In the genomic region with DNA sequence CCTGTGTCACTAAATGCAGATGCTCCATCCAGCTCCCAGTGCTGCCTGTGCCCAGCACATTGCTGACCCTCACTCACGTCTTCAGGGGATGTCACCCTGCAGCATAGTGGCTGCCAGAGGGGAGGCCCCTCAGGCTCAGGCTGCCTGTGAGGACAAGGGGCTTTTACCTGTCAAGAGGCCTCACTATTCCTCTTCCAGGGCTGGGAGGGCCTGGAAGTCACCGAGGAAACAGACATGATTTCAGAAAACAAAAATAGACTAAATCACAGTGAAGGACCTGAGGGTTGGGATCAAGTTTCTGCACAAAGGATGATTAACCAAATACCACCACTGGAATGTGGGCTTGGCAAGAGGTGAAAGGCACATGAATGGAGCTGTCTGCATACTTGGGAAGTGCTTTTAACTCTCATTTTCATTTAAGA, we compare ENCODE assay signal across 12 cellular contexts.
A peak's percentile ranks its signal among the peaks of the same experiment; 100 is the strongest.
DNase-seq lines count a peak whose midpoint lies in the region; ATAC-seq and TF ChIP-seq lines count a peak whose summit lies in the region.
"Had no signal": no experiment of that assay in that cellular context is flagged by ENCODE, and none has a peak within 500 bp of the region (broad histone marks: within the 10 kb centered on the region; RNA-seq: fewer than 3 reads in every experiment).

No MANE protein-coding gene starts in this region.

- peaks cover 17% of the 10 kb centered on the region for H3K9me2 ChIP-seq in GM23338 (ENCODE audit: insufficient read depth)
- no peaks in the 10 kb centered on the region for H3K9me2 ChIP-seq in PC-9 (ENCODE audit: insufficient read depth)

- H3K4me2 ChIP-seq in GM23338 (peak overlapping the region; percentile 64; the same call in 1 of the 2 replicates), PC-9 (no peak overlapping the region)

- CTCF ChIA-PET in PC-9 (lab: Charles Lee): no interaction called here

- H2AFZ ChIP-seq in GM23338 (peak overlapping the region; percentile 40), PC-9 (no peak overlapping the region)

- no peak for TF ChIP-seq POLR2A in prostate gland (IDR thresholded peaks at IDR 0.05)

- H3K79me2 ChIP-seq in GM23338 (replicated peaks; ENCODE audit: insufficient read depth): no peaks in the 10 kb centered on the region
- H3K79me2 ChIP-seq in PC-9 (ENCODE audit: low read depth): no peaks in the 10 kb centered on the region

- TF ChIP-seq CTCF in GM23338 (conservative IDR thresholded peaks at IDR 0.05; ENCODE audit: low read depth in 2 of 2) (no peak), PC-9 (conservative IDR thresholded peaks at IDR 0.05) (no peak), prostate gland (IDR thresholded peaks at IDR 0.05) (no peak), glutamatergic neuron (IDR thresholded peaks at IDR 0.05; ENCODE audit: partially characterized antibody, unreplicated experiment) (no peak)

- H3K36me3 Mint-ChIP-seq in GM23338 (ENCODE audit: low read depth) (no peaks in the 10 kb centered on the region), glutamatergic neuron (ENCODE audit: unreplicated experiment) (no peaks in the 10 kb centered on the region)
- H3K36me3 Mint-ChIP-seq: CD14-positive monocyte had no signal

- no peaks in the 10 kb centered on the region for H3K27me3 ChIP-seq in GM23338 (ENCODE audit: insufficient read depth)
- no peaks in the 10 kb centered on the region for H3K27me3 ChIP-seq in PC-9 (ENCODE audit: insufficient read depth, low read depth)
- no peaks in the 10 kb centered on the region for H3K27me3 ChIP-seq in prostate gland (replicated peaks; ENCODE audit: insufficient read depth)

- 0 out of 2 replicates have a peak overlapping the region, but pooled peaks have one; percentile 38 for H3K27ac Mint-ChIP-seq in GM23338
- no peak overlapping the region for H3K27ac Mint-ChIP-seq in glutamatergic neuron (ENCODE audit: unreplicated experiment)
- H3K27ac Mint-ChIP-seq: CD14-positive monocyte had no signal

- H3K4me1 Mint-ChIP-seq in GM23338 (peaks cover 13% of the 10 kb centered on the region), glutamatergic neuron (ENCODE audit: low read depth, unreplicated experiment) (no peaks in the 10 kb centered on the region)
- H3K4me1 Mint-ChIP-seq: CD14-positive monocyte had no signal

- H3K9me3 Mint-ChIP-seq in GM23338 (no peaks in the 10 kb centered on the region; the same call in 2 of the 3 replicates), glutamatergic neuron (ENCODE audit: unreplicated experiment) (peaks cover 2% of the 10 kb centered on the region)

- H3K4me1 ChIP-seq in GM23338 (ENCODE audit: insufficient read depth) (peaks cover 12% of the 10 kb centered on the region), PC-9 (replicated peaks; ENCODE audit: insufficient read depth) (no peaks in the 10 kb centered on the region), prostate gland (replicated peaks) (no peaks in the 10 kb centered on the region)

- peak; percentile 60 for DNase-seq in GM23338 (ENCODE audit: low spot score)
- peak; percentile 0 to 45 for DNase-seq in PC-9
- peak; percentile 48 for DNase-seq in iPS DF 19.7 (ENCODE audit: low read depth, low spot score)
- DNase-seq in prostate gland (ENCODE audit: low spot score): peak; percentile 44
- no peak for DNase-seq in glutamatergic neuron
- no peak for DNase-seq in activated CD4-positive, alpha-beta T cell treated with anti-CD3 and anti-CD28 coated beads for 48 hours
- DNase-seq: amniotic stem cell; hippocampal formation; naive thymus-derived CD4-positive, alpha-beta T cell had no signal

- peak; percentile 80 for ATAC-seq in GM23338
- ATAC-seq in GM18520 (IDR thresholded peaks at IDR 0.05; ENCODE audit: unreplicated experiment): no peak
- ATAC-seq in GM19397 (IDR thresholded peaks at IDR 0.05; ENCODE audit: unreplicated experiment): no peak
- ATAC-seq: naive thymus-derived CD4-positive, alpha-beta T cell had no signal

- intact Hi-C loops in PC-9 (cut with micrococcal nuclease; ENCODE audit: unreplicated experiment): no loop called here
- intact Hi-C loops in prostate gland (cut with DNase I): no loop called here

- H3K27me3 Mint-ChIP-seq in GM23338 (ENCODE audit: insufficient read depth, low read depth, poor library complexity) (peaks cover 4% of the 10 kb centered on the region), glutamatergic neuron (ENCODE audit: unreplicated experiment) (no peaks in the 10 kb centered on the region)
- H3K27me3 Mint-ChIP-seq: naive thymus-derived CD4-positive, alpha-beta T cell had no signal

- POLR2A ChIA-PET in PC-9 (lab: Charles Lee; ENCODE audit: unreplicated experiment): no interaction called here

- WGBS in prostate gland: 24% methylated on average over 2 of the region's 2 CpGs

- no peak overlapping the region for H3K27ac ChIP-seq in GM23338 (ENCODE audit: low read depth)
- no peak overlapping the region for H3K27ac ChIP-seq in PC-9
- H3K27ac ChIP-seq in prostate gland: no peak overlapping the region

- H3K4me3 ChIP-seq in GM23338 (no peak overlapping the region), PC-9 (no peak overlapping the region), prostate gland (no peak overlapping the region)

- H3K4me3 Mint-ChIP-seq in GM23338 (no peak overlapping the region), glutamatergic neuron (ENCODE audit: unreplicated experiment) (no peak overlapping the region)
- H3K4me3 Mint-ChIP-seq: CD14-positive monocyte; naive thymus-derived CD4-positive, alpha-beta T cell had no signal

- no peaks in the 10 kb centered on the region for H4K20me1 ChIP-seq in GM23338 (replicated peaks; ENCODE audit: insufficient read depth)
- no peaks in the 10 kb centered on the region for H4K20me1 ChIP-seq in PC-9 (ENCODE audit: insufficient read depth)

- BruUV-seq in PC-9 (replicated peaks; lab: Mats Ljungman, UMichigan): no TSS peak

- H3K36me3 ChIP-seq in GM23338 (ENCODE audit: insufficient read depth) (no peaks in the 10 kb centered on the region), PC-9 (ENCODE audit: low read depth) (no peaks in the 10 kb centered on the region), prostate gland (no peaks in the 10 kb centered on the region)

- H3F3A ChIP-seq in GM23338 (replicated peaks; ENCODE audit: low read depth): no peaks in the 10 kb centered on the region
- H3F3A ChIP-seq in PC-9 (ENCODE audit: insufficient read depth, low read depth): no peaks in the 10 kb centered on the region

- H3K9me3 ChIP-seq in PC-9 (ENCODE audit: insufficient read depth, low read depth) (no peaks in the 10 kb centered on the region), prostate gland (no peaks in the 10 kb centered on the region)

TF ChIP-seq in GM23338, 12 proteins besides CTCF, POLR2A, EP300 and RAD21:
- TF ChIP-seq, protein P1, sequence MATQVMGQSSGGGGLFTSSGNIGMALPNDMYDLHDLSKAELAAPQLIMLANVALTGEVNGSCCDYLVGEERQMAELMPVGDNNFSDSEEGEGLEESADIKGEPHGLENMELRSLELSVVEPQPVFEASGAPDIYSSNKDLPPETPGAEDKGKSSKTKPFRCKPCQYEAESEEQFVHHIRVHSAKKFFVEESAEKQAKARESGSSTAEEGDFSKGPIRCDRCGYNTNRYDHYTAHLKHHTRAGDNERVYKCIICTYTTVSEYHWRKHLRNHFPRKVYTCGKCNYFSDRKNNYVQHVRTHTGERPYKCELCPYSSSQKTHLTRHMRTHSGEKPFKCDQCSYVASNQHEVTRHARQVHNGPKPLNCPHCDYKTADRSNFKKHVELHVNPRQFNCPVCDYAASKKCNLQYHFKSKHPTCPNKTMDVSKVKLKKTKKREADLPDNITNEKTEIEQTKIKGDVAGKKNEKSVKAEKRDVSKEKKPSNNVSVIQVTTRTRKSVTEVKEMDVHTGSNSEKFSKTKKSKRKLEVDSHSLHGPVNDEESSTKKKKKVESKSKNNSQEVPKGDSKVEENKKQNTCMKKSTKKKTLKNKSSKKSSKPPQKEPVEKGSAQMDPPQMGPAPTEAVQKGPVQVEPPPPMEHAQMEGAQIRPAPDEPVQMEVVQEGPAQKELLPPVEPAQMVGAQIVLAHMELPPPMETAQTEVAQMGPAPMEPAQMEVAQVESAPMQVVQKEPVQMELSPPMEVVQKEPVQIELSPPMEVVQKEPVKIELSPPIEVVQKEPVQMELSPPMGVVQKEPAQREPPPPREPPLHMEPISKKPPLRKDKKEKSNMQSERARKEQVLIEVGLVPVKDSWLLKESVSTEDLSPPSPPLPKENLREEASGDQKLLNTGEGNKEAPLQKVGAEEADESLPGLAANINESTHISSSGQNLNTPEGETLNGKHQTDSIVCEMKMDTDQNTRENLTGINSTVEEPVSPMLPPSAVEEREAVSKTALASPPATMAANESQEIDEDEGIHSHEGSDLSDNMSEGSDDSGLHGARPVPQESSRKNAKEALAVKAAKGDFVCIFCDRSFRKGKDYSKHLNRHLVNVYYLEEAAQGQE (IDR thresholded peaks at IDR 0.05; ENCODE audit: unreplicated experiment): no peak
- TF ChIP-seq NANOG (IDR thresholded peaks at IDR 0.05; ENCODE audit: borderline replicate concordance): no peak
- no peak for TF ChIP-seq POLR2AphosphoS5 (IDR thresholded peaks at IDR 0.05; ENCODE audit: low read depth)
- TF ChIP-seq ZNF331 (CRISPR knock-in tag; IDR thresholded peaks at IDR 0.05; ENCODE audit: low read depth): no peak

Comparison
In these comparisons a context has a peak if more than half of its experiments do, and no peak if none do; other contexts are left out.
1. DNase-seq: peak in GM23338 (single experiment), PC-9 (2 of 2), iPS DF 19.7 (single experiment) and prostate gland (single experiment); none in glutamatergic neuron (single experiment) and activated CD4-positive, alpha-beta T cell treated with anti-CD3 and anti-CD28 coated beads for 48 hours (single experiment).